In genomic region chr1:171389176-171389575, GRCh38 we compare ENCODE assay signal across 24 cellular contexts.
"Had no signal": no experiment of that assay in that cellular context is flagged by ENCODE, and none has a peak within 500 bp of the region (broad histone marks: within the 10 kb centered on the region; RNA-seq: fewer than 3 reads in every experiment).

No MANE protein-coding gene starts in this region.

- H3K4me3 ChIP-seq: coronary artery, esophagus squamous epithelium, mucosa of descending colon, skin epidermis, thyroid gland, uterus had no signal

- H3K27me3 ChIP-seq: esophagus squamous epithelium, thyroid gland, uterus had no signal

- ATAC-seq: activated naive CD8-positive, alpha-beta T cell treated with anti-CD3 and anti-CD28 coated beads, Interleukin-2, amount 50 U/mL, for 24 hours; left lobe of liver; mucosa of descending colon; naive thymus-derived CD4-positive, alpha-beta T cell; stimulated activated naive B cell treated with anti-CD40 and anti-IgM and Interleukin-4, amounts not matched to agents 10 μg/mL and 1 μg/mL and 100 μg/mL, for 72 hours; T-cell had no signal

- DNase-seq: activated CD4-positive, alpha-beta T cell treated with anti-CD3 and anti-CD28 coated beads, Interleukin-2, amount 50 U/mL, for 4 hours; activated CD4-positive, CD25-positive, alpha-beta regulatory T cell treated with anti-CD3 and anti-CD28 coated beads, Interleukin-2, amount 50 U/mL, for 72 hours; activated naive CD4-positive, alpha-beta T cell treated with anti-CD3 and anti-CD28 coated beads for 36 hours; activated naive CD8-positive, alpha-beta T cell treated with anti-CD3 and anti-CD28 coated beads, Interleukin-2, amount 50 U/mL, for 24 hours; activated T-cell treated with anti-CD3 and anti-CD28 coated beads for 4 hours; central memory CD4-positive, alpha-beta T cell; effector CD4-positive, alpha-beta T cell; esophagus squamous epithelium; foreskin melanocyte; islet precursor cell; mammary epithelial cell; mucosa of descending colon; naive thymus-derived CD4-positive, alpha-beta T cell; retina; stimulated activated CD4-positive, alpha-beta T cell treated with anti-CD3 and anti-CD28 coated beads, Interleukin-15, amount 100 ng/mL, for 24 hours; stimulated activated CD4-positive, alpha-beta T cell treated with anti-CD3 and anti-CD28 coated beads, Interleukin-4, amount 100 ng/mL, for 1 hour; stimulated activated naive B cell treated with anti-CD40 and anti-IgM and Interleukin-4, amounts not matched to agents 10 μg/mL and 1 μg/mL and 100 μg/mL, for 72 hours; T-cell; T1000; thyroid gland; uterus had no signal

- H3K4me1 ChIP-seq: esophagus squamous epithelium, thyroid gland, uterus had no signal

- H3K9me3 ChIP-seq: esophagus squamous epithelium, mucosa of descending colon, thyroid gland, uterus had no signal

- H3K36me3 ChIP-seq: esophagus squamous epithelium, thyroid gland, uterus had no signal

- H3K27ac ChIP-seq: coronary artery, esophagus squamous epithelium, skin epidermis, thyroid gland, uterus had no signal
